In the genomic region with DNA sequence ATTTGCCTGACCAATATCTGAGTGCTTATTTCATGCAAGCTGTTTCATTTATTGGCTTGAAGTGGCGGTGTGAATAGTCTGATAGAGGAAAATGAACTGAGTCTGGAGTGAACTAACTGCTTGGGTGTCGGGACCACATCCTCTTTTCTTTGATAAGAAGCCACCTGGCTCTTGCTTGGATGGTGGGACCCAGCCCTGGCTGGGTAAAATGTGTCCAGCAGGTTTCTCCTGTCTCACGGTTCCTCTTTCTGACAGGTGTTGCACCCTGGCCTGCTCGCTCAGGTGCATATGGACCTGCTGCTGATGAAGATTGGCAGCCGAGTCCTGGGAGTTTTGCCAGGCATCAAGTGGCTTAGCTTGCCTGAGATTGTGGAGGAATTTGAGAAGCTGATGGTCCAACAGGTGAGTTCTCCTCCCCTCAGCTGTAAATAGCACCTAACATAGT, we compare ENCODE assay signal across 7 cellular contexts. TPM values are rescaled to one million over a fixed set of nuclear protein-coding genes. Genes with fewer than 3 reads are reported as not detected.
DNase-seq lines count a peak whose midpoint lies in the region; ATAC-seq and TF ChIP-seq lines count a peak whose summit lies in the region.

No MANE protein-coding gene starts in this region.

- H2AFZ ChIP-seq in neural progenitor cell (replicated peaks), result no peak overlapping the region

- CTCF ChIA-PET in activated CD4-positive, alpha-beta memory T cell treated with anti-CD3 and anti-CD28 coated beads for 36 hours (lab: Charles Lee), result interaction anchor here (0.9 to 1.9 kb wide), 5 partner anchors 21 to 340 kb away, joined by 3 to 7 read pairs (median 4); a partner anchor contains a TSS

- no peaks in the 10 kb centered on the region for H3K79me2 ChIP-seq in neural progenitor cell (ENCODE audit: low read depth)

- H4K20me1 ChIP-seq in neural progenitor cell (ENCODE audit: low read depth), result no peaks in the 10 kb centered on the region

- intact Hi-C loops in activated CD4-positive, alpha-beta memory T cell treated with anti-CD3 and anti-CD28 coated beads for 36 hours (cut with micrococcal nuclease), result no loop called here

- H3K9me3 ChIP-seq in neural progenitor cell (ENCODE audit: low read depth), result no peaks in the 10 kb centered on the region

- no peak overlapping the region for H3K4me2 ChIP-seq in neural progenitor cell

- no peak for DNase-seq in activated CD4-positive, alpha-beta memory T cell treated with anti-CD3 and anti-CD28 coated beads for 36 hours
- DNase-seq in neural progenitor cell (ENCODE audit: low spot score) (no peak), ACHN (no peak), brain microvascular endothelial cell (no peak)

- H3K27ac ChIP-seq in neural progenitor cell, result no peak overlapping the region
- H3K27ac ChIP-seq in brain microvascular endothelial cell, result no peak overlapping the region

- H3F3A ChIP-seq in neural progenitor cell (ENCODE audit: low read depth), result peaks cover 25% of the 10 kb centered on the region

- H3K27me3 Mint-ChIP-seq in activated CD4-positive, alpha-beta memory T cell treated with anti-CD3 and anti-CD28 coated beads for 36 hours, result no peaks in the 10 kb centered on the region
- H3K27me3 Mint-ChIP-seq in neural progenitor cell (ENCODE audit: insufficient read depth, low read depth), result peaks cover 20% of the 10 kb centered on the region

- POLR2A ChIA-PET in activated CD4-positive, alpha-beta memory T cell treated with anti-CD3 and anti-CD28 coated beads for 36 hours (lab: Charles Lee), result interaction anchor here (0.9 kb wide), 1 partner anchor 17 kb away, joined by 3 read pairs; no protein-coding TSS in a partner anchor

- peak overlapping the region; percentile 82 for H3K4me3 Mint-ChIP-seq in activated CD4-positive, alpha-beta memory T cell treated with anti-CD3 and anti-CD28 coated beads for 36 hours
- peak overlapping the region; percentile 82 for H3K4me3 Mint-ChIP-seq in neural progenitor cell

- H3K27me3 ChIP-seq in neural progenitor cell (peaks cover 29% of the 10 kb centered on the region), brain microvascular endothelial cell (replicated peaks) (no peaks in the 10 kb centered on the region)

- in situ Hi-C loops in ACHN (cut with HindIII; ENCODE audit: low pct_ligation_motif_present, low pct_unique_long_range_greater_than_20kb, low sequenced_read_pairs), result no loop called here
- in situ Hi-C loops in brain microvascular endothelial cell (cut with HindIII; ENCODE audit: low pct_ligation_motif_present, low sequenced_read_pairs), result no loop called here

- no peaks in the 10 kb centered on the region for H3K36me3 ChIP-seq in neural progenitor cell
- H3K36me3 ChIP-seq in brain microvascular endothelial cell (replicated peaks), result no peaks in the 10 kb centered on the region

- H3K36me3 Mint-ChIP-seq in activated CD4-positive, alpha-beta memory T cell treated with anti-CD3 and anti-CD28 coated beads for 36 hours, result peaks cover 22% of the 10 kb centered on the region
- peaks cover 2% of the 10 kb centered on the region for H3K36me3 Mint-ChIP-seq in neural progenitor cell

- H3K27ac Mint-ChIP-seq in activated CD4-positive, alpha-beta memory T cell treated with anti-CD3 and anti-CD28 coated beads for 36 hours, result no peak overlapping the region
- no peak overlapping the region for H3K27ac Mint-ChIP-seq in neural progenitor cell

- H3K4me1 ChIP-seq in neural progenitor cell, result peaks cover 6% of the 10 kb centered on the region

- H3K4me1 Mint-ChIP-seq in activated CD4-positive, alpha-beta memory T cell treated with anti-CD3 and anti-CD28 coated beads for 36 hours (ENCODE audit: low read depth), result peaks cover 33% of the 10 kb centered on the region
- H3K4me1 Mint-ChIP-seq in neural progenitor cell, result peaks cover 13% of the 10 kb centered on the region

- no peak for TF ChIP-seq CTCF in neural progenitor cell (IDR thresholded peaks at IDR 0.05)
- TF ChIP-seq CTCF in brain microvascular endothelial cell (IDR thresholded peaks at IDR 0.05; ENCODE audit: low read depth, low read length, missing control alignments), result no peak

- H3K9me3 Mint-ChIP-seq in activated CD4-positive, alpha-beta memory T cell treated with anti-CD3 and anti-CD28 coated beads for 36 hours, result no peaks in the 10 kb centered on the region
- H3K9me3 Mint-ChIP-seq in neural progenitor cell, result no peaks in the 10 kb centered on the region

- peak; percentile 25 for ATAC-seq in GM18505 (IDR thresholded peaks at IDR 0.05; ENCODE audit: unreplicated experiment)
- peak; percentile 28 for ATAC-seq in HG02870 (IDR thresholded peaks at IDR 0.05; ENCODE audit: unreplicated experiment)
- no peak for ATAC-seq in GM19324 (IDR thresholded peaks at IDR 0.05; ENCODE audit: low FRiP score, unreplicated experiment)

- no peak for TF ChIP-seq POLR2A in GM18505 (IDR thresholded peaks at IDR 0.05; ENCODE audit: borderline replicate concordance, extremely low read depth, insufficient read depth, insufficient read length)

- no peak overlapping the region for H3K9ac ChIP-seq in neural progenitor cell

- H3K4me3 ChIP-seq in neural progenitor cell, result no peak overlapping the region
- no peak overlapping the region for H3K4me3 ChIP-seq in brain microvascular endothelial cell (ENCODE audit: low read depth, low read length)

RNA-seq across cellular contexts. Expression of a gene that starts 1.6 kb away (rescaled TPM):
- total RNA-seq in activated CD4-positive, alpha-beta memory T cell treated with anti-CD3 and anti-CD28 coated beads for 36 hours, result 10 to 100 TPM; 24.2 to 24.4 TPM
- 7.8 and 12.3 TPM in 2 replicates for total RNA-seq in neural progenitor cell (ENCODE audit: low replicate concordance)

RNA-seq across cellular contexts. Expression of a gene that starts 22.1 kb away (rescaled TPM):
- 100 to 1,000 TPM; 171 to 183 TPM for total RNA-seq in activated CD4-positive, alpha-beta memory T cell treated with anti-CD3 and anti-CD28 coated beads for 36 hours
- total RNA-seq in neural progenitor cell (ENCODE audit: low replicate concordance), result 241 and 310 TPM in 2 replicates

RNA-seq across cellular contexts. Expression of a gene that starts 33.8 kb away (rescaled TPM):
- total RNA-seq in activated CD4-positive, alpha-beta memory T cell treated with anti-CD3 and anti-CD28 coated beads for 36 hours, result not detected
- 23.7 and 27.0 TPM in 2 replicates for total RNA-seq in neural progenitor cell (ENCODE audit: low replicate concordance)

Comparison
In these comparisons a context has a peak if more than half of its experiments do, and no peak if none do; other contexts are left out.
1. RNA of a gene that starts 33.8 kb away (total RNA-seq): 23.7 to 27.0 TPM in neural progenitor cell; not detected in activated CD4-positive, alpha-beta memory T cell treated with anti-CD3 and anti-CD28 coated beads for 36 hours; every median in the first group is over 10 times any median in the second.